In genomic region chr12:2609020-2609419, GRCh38 we compare ENCODE assay signal across 14 cellular contexts.
"Had no signal": no experiment of that assay in that cellular context is flagged by ENCODE, and none has a peak within 500 bp of the region (broad histone marks: within the 10 kb centered on the region; RNA-seq: fewer than 3 reads in every experiment).

No MANE protein-coding gene starts in this region.

- H3K36me3 ChIP-seq: pancreas, transverse colon had no signal

- H3K4me3 ChIP-seq: esophagus muscularis mucosa, left ventricle myocardium inferior, pancreas, transverse colon had no signal

- H3K9me3 ChIP-seq: esophagus muscularis mucosa, left ventricle myocardium inferior, pancreas, transverse colon had no signal

- H3K4me1 ChIP-seq: foreskin keratinocyte, transverse colon had no signal

- H3K27ac ChIP-seq: esophagus muscularis mucosa, foreskin keratinocyte, left ventricle myocardium inferior, pancreas, transverse colon had no signal

- H3K27ac Mint-ChIP-seq: activated naive CD8-positive, alpha-beta T cell treated with anti-CD3 and anti-CD28 coated beads, Interleukin-2, amount 10 ng/mL, durations not matched to agents 7 days and 5 days; nephron had no signal

- DNase-seq: activated gamma-delta T cell treated with Interleukin-2 at 50 U/mL for 16 hours; activated naive CD8-positive, alpha-beta T cell treated with anti-CD3 and anti-CD28 coated beads, Interleukin-2, amount 10 ng/mL, durations not matched to agents 7 days and 5 days; activated T-cell treated with anti-CD3 and anti-CD28 coated beads, Interleukin-2, amount 50 U/mL, for 48 hours; foreskin keratinocyte; islet precursor cell; left ventricle myocardium inferior; mesenchymal stem cell; pancreas; retina; stimulated activated CD4-positive, alpha-beta T cell treated with anti-CD3 and anti-CD28 coated beads, Interleukin-4, amount 100 ng/mL, for 4 hours; T-helper 2 cell; transverse colon had no signal

- H3K27me3 ChIP-seq: esophagus muscularis mucosa, foreskin keratinocyte, transverse colon had no signal

- ATAC-seq: foreskin keratinocyte had no signal

- H3K4me3 Mint-ChIP-seq: activated naive CD8-positive, alpha-beta T cell treated with anti-CD3 and anti-CD28 coated beads, Interleukin-2, amount 10 ng/mL, durations not matched to agents 7 days and 5 days; nephron had no signal

- H3K9me3 Mint-ChIP-seq: activated naive CD8-positive, alpha-beta T cell treated with anti-CD3 and anti-CD28 coated beads, Interleukin-2, amount 10 ng/mL, durations not matched to agents 7 days and 5 days; nephron had no signal
